ENCODE assay signal across 8 cellular contexts in genomic region chr5:54518146-54519082, GRCh38. TPM values are rescaled to one million over a fixed set of nuclear protein-coding genes. Genes with fewer than 3 reads are reported as not detected.
DNase-seq lines count a peak whose midpoint lies in the region; ATAC-seq and TF ChIP-seq lines count a peak whose summit lies in the region.

No MANE protein-coding gene starts in this region.

- 13 to 47% methylated on average over 29 to 44 of the region's 99 CpGs for WGBS in tibial nerve, 2 donors

- no peaks in the 10 kb centered on the region for H3K9me3 ChIP-seq in OCI-LY3 (ENCODE audit: insufficient read depth, low read length)
- H3K9me3 ChIP-seq in tibial nerve, result no peaks in the 10 kb centered on the region

- H3K79me2 ChIP-seq in OCI-LY3 (ENCODE audit: low read length), result peaks cover 58% of the 10 kb centered on the region

- peak; percentile 32 for ATAC-seq in GM18505 (IDR thresholded peaks at IDR 0.05; ENCODE audit: unreplicated experiment)
- ATAC-seq in HG02870 (IDR thresholded peaks at IDR 0.05; ENCODE audit: unreplicated experiment), result peak; percentile 33

- peak overlapping the region; percentile 13 for H3K27ac Mint-ChIP-seq in activated T-helper 2 cell treated with anti-CD3 and anti-CD28 coated beads, Interferon-gamma antibody, Interleukin-2, Interleukin-4, amounts not matched to agents 10 μg/mL and 5 μg/mL and 100 μg/mL, durations not matched to agents 14 hours and 24 hours and 36 hours

- H3K9ac ChIP-seq in OCI-LY3 (ENCODE audit: low read length), result peak overlapping the region; percentile 85

- no peak overlapping the region for H2AFZ ChIP-seq in OCI-LY3 (ENCODE audit: low read depth, low read length)

- H4K20me1 ChIP-seq in OCI-LY3 (ENCODE audit: insufficient read depth, low read length), result peaks cover 49% of the 10 kb centered on the region

- intact Hi-C loops in activated T-helper 2 cell treated with anti-CD3 and anti-CD28 coated beads, Interferon-gamma antibody, Interleukin-2, Interleukin-4, amounts not matched to agents 10 μg/mL and 5 μg/mL and 100 μg/mL, durations not matched to agents 14 hours and 24 hours and 36 hours (cut with micrococcal nuclease), result loop anchor here (1.0 to 10.0 kb wide), 3 partner anchors 208 to 276 kb away; partner anchors contain the start of gene ARL15

- H3K9me3 Mint-ChIP-seq in activated T-helper 2 cell treated with anti-CD3 and anti-CD28 coated beads, Interferon-gamma antibody, Interleukin-2, Interleukin-4, amounts not matched to agents 10 μg/mL and 5 μg/mL and 100 μg/mL, durations not matched to agents 14 hours and 24 hours and 36 hours, result no peaks in the 10 kb centered on the region

- H3K4me2 ChIP-seq in OCI-LY3 (ENCODE audit: low read length), result peak overlapping the region; percentile 93

- H3K4me3 ChIP-seq in OCI-LY3 (ENCODE audit: low read length), result peak overlapping the region; percentile 93
- H3K4me3 ChIP-seq in foreskin fibroblast (ENCODE audit: low read depth in 1 of 2, low read length in 2 of 2), result peak overlapping the region; percentile 80 to 85
- H3K4me3 ChIP-seq in tibial nerve, result peak overlapping the region; percentile 68 to 98 (median 78)

- TF ChIP-seq EP300 in tibial nerve (IDR thresholded peaks at IDR 0.05), result peak in 1 of 2 donors; percentile 21

- TF ChIP-seq POLR2A in GM18505 (IDR thresholded peaks at IDR 0.05; ENCODE audit: borderline replicate concordance, extremely low read depth, insufficient read depth, insufficient read length), result no peak
- no peak for TF ChIP-seq POLR2A in tibial nerve (IDR thresholded peaks at IDR 0.05)

- peaks cover 36% of the 10 kb centered on the region for H3K36me3 Mint-ChIP-seq in activated T-helper 2 cell treated with anti-CD3 and anti-CD28 coated beads, Interferon-gamma antibody, Interleukin-2, Interleukin-4, amounts not matched to agents 10 μg/mL and 5 μg/mL and 100 μg/mL, durations not matched to agents 14 hours and 24 hours and 36 hours (ENCODE audit: low read depth)

- TF ChIP-seq CTCF in OCI-LY3 (IDR thresholded peaks at IDR 0.05; ENCODE audit: low read depth, low read length) (no peak), foreskin fibroblast (IDR thresholded peaks at IDR 0.05; ENCODE audit: low read depth, low read length) (no peak), tibial nerve (IDR thresholded peaks at IDR 0.05) (no peak)

- H3K4me1 Mint-ChIP-seq in activated T-helper 2 cell treated with anti-CD3 and anti-CD28 coated beads, Interferon-gamma antibody, Interleukin-2, Interleukin-4, amounts not matched to agents 10 μg/mL and 5 μg/mL and 100 μg/mL, durations not matched to agents 14 hours and 24 hours and 36 hours (ENCODE audit: low read depth), result peaks cover 40% of the 10 kb centered on the region

- H3K27me3 ChIP-seq in OCI-LY3 (ENCODE audit: low read depth, low read length) (peaks cover 11% of the 10 kb centered on the region; the same call in 1 of the 2 replicates), tibial nerve (no peaks in the 10 kb centered on the region)

- peaks cover 20% of the 10 kb centered on the region for H3K27me3 Mint-ChIP-seq in activated T-helper 2 cell treated with anti-CD3 and anti-CD28 coated beads, Interferon-gamma antibody, Interleukin-2, Interleukin-4, amounts not matched to agents 10 μg/mL and 5 μg/mL and 100 μg/mL, durations not matched to agents 14 hours and 24 hours and 36 hours (ENCODE audit: low read depth)

- H3K27ac ChIP-seq in OCI-LY3 (ENCODE audit: low read length) (peak overlapping the region; percentile 70), tibial nerve (peak overlapping the region; percentile 66 to 93 (median 90))

- DNase-seq in activated T-helper 2 cell treated with anti-CD3 and anti-CD28 coated beads, Interferon-gamma antibody, Interleukin-2, Interleukin-4, amounts not matched to agents 10 μg/mL and 5 μg/mL and 100 μg/mL, durations not matched to agents 14 hours and 24 hours and 36 hours (ENCODE audit: low spot score), result peak; percentile 54
- DNase-seq in foreskin fibroblast (peak in 1 of 2 donors; percentile 72), occipital lobe (lab: John Stamatoyannopoulos, UW) (peak; percentile 22), tibial nerve (ENCODE audit: low spot score in 2 of 2) (peak in 1 of 2 donors; percentile 30), retina (no peak)

- peaks cover 48% of the 10 kb centered on the region for H3K36me3 ChIP-seq in OCI-LY3 (replicated peaks; ENCODE audit: low read depth, low read length)
- no peaks in the 10 kb centered on the region for H3K36me3 ChIP-seq in tibial nerve

- H3K4me1 ChIP-seq in OCI-LY3 (ENCODE audit: low read length) (peaks cover 57% of the 10 kb centered on the region), tibial nerve (peaks cover 0 to 74% (median 39%) of the 10 kb centered on the region in 4 donors)

- peak overlapping the region; percentile 82 for H3K4me3 Mint-ChIP-seq in activated T-helper 2 cell treated with anti-CD3 and anti-CD28 coated beads, Interferon-gamma antibody, Interleukin-2, Interleukin-4, amounts not matched to agents 10 μg/mL and 5 μg/mL and 100 μg/mL, durations not matched to agents 14 hours and 24 hours and 36 hours (ENCODE audit: low read depth)

RNA-seq across cellular contexts. Expression of gene SNX18, which starts 0.9 kb away (rescaled TPM):
- 13.3 and 13.4 TPM in 2 replicates for total RNA-seq in activated T-helper 2 cell treated with anti-CD3 and anti-CD28 coated beads, Interferon-gamma antibody, Interleukin-2, Interleukin-4, amounts not matched to agents 10 μg/mL and 5 μg/mL and 100 μg/mL, durations not matched to agents 14 hours and 24 hours and 36 hours
- total RNA-seq in occipital lobe (25.4 TPM), tibial nerve (10 to 100 TPM; 39.3 to 61.5 (median 45.6) TPM)
